In the genomic region with DNA sequence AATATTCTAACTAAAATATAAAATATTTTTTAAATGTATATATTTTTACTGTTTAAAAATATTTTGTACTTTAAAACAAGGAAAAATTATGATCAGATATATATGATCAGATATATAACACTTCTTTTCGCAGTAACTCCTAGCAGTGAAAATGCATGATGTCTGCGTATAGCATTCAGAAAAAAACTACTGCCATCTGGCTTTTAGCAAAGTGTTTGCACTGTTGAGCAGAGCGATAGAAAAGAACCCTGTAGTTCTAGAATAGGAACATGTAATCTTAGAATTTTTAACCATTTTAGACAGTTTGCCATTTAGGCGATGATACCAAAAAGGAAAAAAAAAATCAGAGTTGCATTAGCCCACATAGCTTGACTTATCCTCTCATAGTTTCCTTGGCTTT, we compare ENCODE assay signal across 20 cellular contexts.
DNase-seq lines count a peak whose midpoint lies in the region; ATAC-seq and TF ChIP-seq lines count a peak whose summit lies in the region.
"Had no signal": no experiment of that assay in that cellular context is flagged by ENCODE, and none has a peak within 500 bp of the region (broad histone marks: within the 10 kb centered on the region; RNA-seq: fewer than 3 reads in every experiment).

No MANE protein-coding gene starts in this region.

- H3K27ac ChIP-seq in PC-3 (ENCODE audit: low read length) (no peak overlapping the region), foreskin keratinocyte (no peak overlapping the region)
- H3K27ac ChIP-seq: gastrocnemius medialis, upper lobe of right lung had no signal

- H3K36me3 ChIP-seq in PC-3 (ENCODE audit: low read depth, low read length) = no peaks in the 10 kb centered on the region
- H3K36me3 ChIP-seq: gastrocnemius medialis, upper lobe of right lung had no signal

- H3K9me2 ChIP-seq in PC-3 (replicated peaks; ENCODE audit: low read length) = no peaks in the 10 kb centered on the region

- ATAC-seq in PC-3 (0 out of 2 replicates have a peak, but pooled peaks have one; percentile 50), foreskin keratinocyte (no peak), GM18858 (IDR thresholded peaks at IDR 0.05; ENCODE audit: unreplicated experiment) (no peak)
- ATAC-seq: gastrocnemius medialis; naive thymus-derived CD8-positive, alpha-beta T cell; stimulated activated naive B cell treated with anti-CD40 and anti-IgM and Interleukin-4, amounts not matched to agents 10 μg/mL and 1 μg/mL and 100 μg/mL, for 72 hours; upper lobe of right lung had no signal

- H3K9ac ChIP-seq in PC-3 (ENCODE audit: low read length) = no peak overlapping the region

- no peaks in the 10 kb centered on the region for H3K79me2 ChIP-seq in PC-3 (ENCODE audit: low read length)

- H2AFZ ChIP-seq in PC-3 (ENCODE audit: low read length) = no peak overlapping the region

- no peaks in the 10 kb centered on the region for H3K9me3 ChIP-seq in PC-3 (ENCODE audit: low read length)
- H3K9me3 ChIP-seq: gastrocnemius medialis, upper lobe of right lung had no signal

- CTCF ChIA-PET in PC-3 (lab: Charles Lee) = no interaction called here

- H3K4me2 ChIP-seq in PC-3 (ENCODE audit: low read length) = no peak overlapping the region

- peak; percentile 29; the same call in 1 of the 2 replicates for TF ChIP-seq CTCF in PC-3 (conservative IDR thresholded peaks at IDR 0.05; ENCODE audit: low read depth, low read length)
- peak; percentile 28 for TF ChIP-seq CTCF in foreskin keratinocyte (conservative IDR thresholded peaks at IDR 0.05)
- peak; percentile 14 for TF ChIP-seq CTCF in retinal pigment epithelial cell (conservative IDR thresholded peaks at IDR 0.05; ENCODE audit: low read depth, low read length)

- H3K4me1 ChIP-seq in PC-3 (ENCODE audit: insufficient read depth, low read length) (no peaks in the 10 kb centered on the region), foreskin keratinocyte (no peaks in the 10 kb centered on the region)
- H3K4me1 ChIP-seq: upper lobe of right lung had no signal

- POLR2A ChIA-PET in PC-3 (lab: Charles Lee; ENCODE audit: unreplicated experiment) = no interaction called here

- no peak overlapping the region for H3K4me3 ChIP-seq in PC-3 (ENCODE audit: low read length)
- no peak overlapping the region for H3K4me3 ChIP-seq in retinal pigment epithelial cell (ENCODE audit: low read length)
- H3K4me3 ChIP-seq: gastrocnemius medialis, upper lobe of right lung had no signal

- DNase-seq in NCI-H748 (lab: John Stamatoyannopoulos, UW; ENCODE audit: unreplicated experiment) = peak; percentile 6
- DNase-seq in NCI-H748 treated with DMSO at 0.1 percent for 48 hours (lab: John Stamatoyannopoulos, UW) = no peak
- peak; percentile 4 for DNase-seq in PC-3
- no peak for DNase-seq in foreskin keratinocyte
- no peak for DNase-seq in retinal pigment epithelial cell (ENCODE audit: low read depth)
- DNase-seq in activated naive CD4-positive, alpha-beta T cell treated with anti-CD3 and anti-CD28 coated beads, Interleukin-2, amount 50 U/mL, for 16 hours = no peak
- no peak for DNase-seq in NCI-H774 (lab: John Stamatoyannopoulos, UW)
- DNase-seq: ACHN; activated CD4-positive, CD25-positive, alpha-beta regulatory T cell treated with anti-CD3 and anti-CD28 coated beads, Interleukin-2, amount 50 U/mL, for 72 hours; CD4-positive, CD25-positive, alpha-beta regulatory T cell; cerebellar nuclear complex; DND-41; gastrocnemius medialis; naive thymus-derived CD8-positive, alpha-beta T cell; NCI-H1436; SIG-M5; stimulated activated CD4-positive, alpha-beta T cell treated with anti-CD3 and anti-CD28 coated beads, Interleukin-15, amount 100 ng/mL, for 24 hours; stimulated activated naive B cell treated with anti-CD40 and anti-IgM and Interleukin-4, amounts not matched to agents 10 μg/mL and 1 μg/mL and 100 μg/mL, for 72 hours; upper lobe of right lung had no signal

- no peaks in the 10 kb centered on the region for H3F3A ChIP-seq in PC-3 (ENCODE audit: low read length, unreplicated experiment)

- intact Hi-C loops in PC-3 (cut with micrococcal nuclease) = loop anchor here (2.0 to 10.0 kb wide), 2 partner anchors 161 to 227 kb away; no protein-coding TSS in a partner anchor

- BruUV-seq in PC-3 (replicated peaks; lab: Mats Ljungman, UMichigan) = no TSS peak

- H4K20me1 ChIP-seq in PC-3 (ENCODE audit: low read length) = no peaks in the 10 kb centered on the region

- no peaks in the 10 kb centered on the region for H3K27me3 ChIP-seq in PC-3 (ENCODE audit: low read length)
- no peaks in the 10 kb centered on the region for H3K27me3 ChIP-seq in foreskin keratinocyte
- H3K27me3 ChIP-seq: gastrocnemius medialis, upper lobe of right lung had no signal

Comparison
In these comparisons a context has a peak if more than half of its experiments do, and no peak if none do; other contexts are left out.
1. DNase-seq: peak in NCI-H748 (single experiment) and PC-3 (single experiment); none in NCI-H748 treated with DMSO at 0.1 percent for 48 hours (single experiment), foreskin keratinocyte (0 of 2), retinal pigment epithelial cell (single experiment), activated naive CD4-positive, alpha-beta T cell treated with anti-CD3 and anti-CD28 coated beads, Interleukin-2, amount 50 U/mL, for 16 hours (single experiment) and NCI-H774 (single experiment).
2. Peak in every context shown above with its lines, with median percentiles within 50 percentile points of each other: CTCF ChIP-seq.